Comparison of ENCODE assay signal across 17 cellular contexts in the genomic region with DNA sequence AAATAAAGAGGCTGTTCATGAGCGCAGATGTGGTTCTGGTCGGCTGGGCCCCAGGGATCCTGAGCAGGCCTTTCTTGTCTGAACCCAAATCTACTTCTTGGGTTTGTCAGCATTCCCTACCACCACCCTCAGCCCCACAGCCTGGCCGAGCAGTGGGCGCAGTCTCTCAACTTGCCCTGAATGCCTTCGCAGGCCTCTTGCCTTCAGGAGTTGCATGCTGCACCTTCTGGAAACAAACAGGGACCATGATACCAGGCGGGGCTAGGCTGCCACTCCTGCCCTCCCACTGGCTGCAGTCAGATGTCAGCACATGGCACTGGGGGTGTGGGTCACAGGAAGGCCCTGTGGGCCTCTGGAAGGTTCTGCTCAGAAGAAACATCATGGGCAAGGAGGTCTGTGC. TPM values are rescaled to one million over a fixed set of nuclear protein-coding genes. Genes with fewer than 3 reads are reported as not detected.
DNase-seq lines count a peak whose midpoint lies in the region; ATAC-seq and TF ChIP-seq lines count a peak whose summit lies in the region.
"Had no signal": no experiment of that assay in that cellular context is flagged by ENCODE, and none has a peak within 500 bp of the region (broad histone marks: within the 10 kb centered on the region; RNA-seq: fewer than 3 reads in every experiment).

No MANE protein-coding gene starts in this region.

- H3K27ac Mint-ChIP-seq in activated naive CD8-positive, alpha-beta T cell treated with anti-CD3 and anti-CD28 coated beads, Interleukin-2, amount 10 ng/mL, durations not matched to agents 7 days and 5 days = no peak overlapping the region
- H3K27ac Mint-ChIP-seq in activated naive CD8-positive, alpha-beta T cell treated with anti-CD3 and anti-CD28 coated beads, Interleukin-2, amount 50 U/mL, for 24 hours = no peak overlapping the region
- H3K27ac Mint-ChIP-seq: CD14-positive monocyte; CD4-positive, alpha-beta memory T cell; HFFc6 had no signal

- POLR2A ChIA-PET in activated naive CD8-positive, alpha-beta T cell treated with anti-CD3 and anti-CD28 coated beads, Interleukin-2, amount 10 ng/mL, durations not matched to agents 7 days and 5 days (lab: Charles Lee) = no interaction called here

- no peaks in the 10 kb centered on the region for H3K4me1 ChIP-seq in RWPE2 (ENCODE audit: insufficient read depth, poor library complexity, severe bottlenecking)
- H3K4me1 ChIP-seq in mesenchymal stem cell (ENCODE audit: control insufficient read depth, insufficient read depth, low read depth, low read length) = no peaks in the 10 kb centered on the region
- no peaks in the 10 kb centered on the region for H3K4me1 ChIP-seq in sigmoid colon

- H2BK5ac ChIP-seq in mesenchymal stem cell (ENCODE audit: low read depth, low read length, poor library complexity, severe bottlenecking) = no peak overlapping the region

- H3K9ac ChIP-seq in mesenchymal stem cell (ENCODE audit: low read length) = no peak overlapping the region
- H3K9ac ChIP-seq: BLaER1 had no signal

- peaks cover 4% of the 10 kb centered on the region for H3K4me1 Mint-ChIP-seq in activated naive CD8-positive, alpha-beta T cell treated with anti-CD3 and anti-CD28 coated beads, Interleukin-2, amount 10 ng/mL, durations not matched to agents 7 days and 5 days
- no peaks in the 10 kb centered on the region for H3K4me1 Mint-ChIP-seq in activated naive CD8-positive, alpha-beta T cell treated with anti-CD3 and anti-CD28 coated beads, Interleukin-2, amount 50 U/mL, for 24 hours

- no peak overlapping the region for H2AFZ ChIP-seq in mesenchymal stem cell (ENCODE audit: low read depth, low read length)

- TF ChIP-seq CTCF in RWPE2 (IDR thresholded peaks at IDR 0.05; ENCODE audit: poor library complexity, severe bottlenecking) = no peak
- TF ChIP-seq CTCF in sigmoid colon (IDR thresholded peaks at IDR 0.05) = no peak

- H2BK15ac ChIP-seq in mesenchymal stem cell (ENCODE audit: low read depth, poor library complexity, severe bottlenecking) = no peak overlapping the region

- no peaks in the 10 kb centered on the region for H3K9me3 Mint-ChIP-seq in activated naive CD8-positive, alpha-beta T cell treated with anti-CD3 and anti-CD28 coated beads, Interleukin-2, amount 10 ng/mL, durations not matched to agents 7 days and 5 days
- no peaks in the 10 kb centered on the region for H3K9me3 Mint-ChIP-seq in activated naive CD8-positive, alpha-beta T cell treated with anti-CD3 and anti-CD28 coated beads, Interleukin-2, amount 50 U/mL, for 24 hours
- H3K9me3 Mint-ChIP-seq: CD4-positive, alpha-beta memory T cell had no signal

- no peak overlapping the region for H2BK120ac ChIP-seq in mesenchymal stem cell (ENCODE audit: low read depth, low read length)

- H3K27me3 Mint-ChIP-seq in activated naive CD8-positive, alpha-beta T cell treated with anti-CD3 and anti-CD28 coated beads, Interleukin-2, amount 10 ng/mL, durations not matched to agents 7 days and 5 days = peaks cover 8% of the 10 kb centered on the region
- H3K27me3 Mint-ChIP-seq in activated naive CD8-positive, alpha-beta T cell treated with anti-CD3 and anti-CD28 coated beads, Interleukin-2, amount 50 U/mL, for 24 hours = peaks cover 3% of the 10 kb centered on the region

- H2AK5ac ChIP-seq in mesenchymal stem cell (ENCODE audit: low read length, severe bottlenecking) = no peak overlapping the region

- H3K9me3 ChIP-seq in RWPE2 (ENCODE audit: severe bottlenecking) (no peaks in the 10 kb centered on the region), mesenchymal stem cell (ENCODE audit: control insufficient read depth, low read length) (peaks cover 9% of the 10 kb centered on the region), sigmoid colon (no peaks in the 10 kb centered on the region)

- H3K27me3 ChIP-seq in RWPE2 (ENCODE audit: insufficient read depth, poor library complexity, severe bottlenecking) (no peaks in the 10 kb centered on the region), mesenchymal stem cell (ENCODE audit: control insufficient read depth in 1 of 2, insufficient read depth in 1 of 2, low read length in 2 of 2) (peaks cover 15 to 36% of the 10 kb centered on the region in 2 experiments), sigmoid colon (no peaks in the 10 kb centered on the region)
- H3K27me3 ChIP-seq: BLaER1 had no signal

- H4K91ac ChIP-seq in mesenchymal stem cell (ENCODE audit: low read length) = peak overlapping the region; percentile 53

- H3K4ac ChIP-seq in mesenchymal stem cell (ENCODE audit: low read depth in 1 of 2, low read length in 2 of 2) = no peak overlapping the region

- H3K79me1 ChIP-seq in mesenchymal stem cell (replicated peaks; ENCODE audit: low read length, poor library complexity, severe bottlenecking) = no peaks in the 10 kb centered on the region

- no peaks in the 10 kb centered on the region for H3K36me3 ChIP-seq in RWPE2 (ENCODE audit: low read depth)
- no peaks in the 10 kb centered on the region for H3K36me3 ChIP-seq in mesenchymal stem cell (ENCODE audit: control insufficient read depth in 1 of 2, insufficient read depth in 2 of 2, low read depth in 1 of 2, low read length in 2 of 2)
- no peaks in the 10 kb centered on the region for H3K36me3 ChIP-seq in sigmoid colon
- H3K36me3 ChIP-seq: BLaER1 had no signal

- no peak for ATAC-seq in activated naive CD8-positive, alpha-beta T cell treated with anti-CD3 and anti-CD28 coated beads, Interleukin-2, amount 10 ng/mL, durations not matched to agents 7 days and 5 days (ENCODE audit: low read depth)
- ATAC-seq in activated naive CD8-positive, alpha-beta T cell treated with anti-CD3 and anti-CD28 coated beads, Interleukin-2, amount 50 U/mL, for 24 hours = no peak
- ATAC-seq in RWPE2 (ENCODE audit: low read depth) = no peak
- ATAC-seq: GM12878, HCT116 had no signal

- H3K27ac ChIP-seq in RWPE2 (ENCODE audit: poor library complexity, severe bottlenecking) (no peak overlapping the region), mesenchymal stem cell (ENCODE audit: low read length, poor library complexity, severe bottlenecking) (no peak overlapping the region), sigmoid colon (no peak overlapping the region)
- H3K27ac ChIP-seq: BLaER1, HL-60 had no signal

- H3K36me3 Mint-ChIP-seq in activated naive CD8-positive, alpha-beta T cell treated with anti-CD3 and anti-CD28 coated beads, Interleukin-2, amount 10 ng/mL, durations not matched to agents 7 days and 5 days = no peaks in the 10 kb centered on the region
- H3K36me3 Mint-ChIP-seq in activated naive CD8-positive, alpha-beta T cell treated with anti-CD3 and anti-CD28 coated beads, Interleukin-2, amount 50 U/mL, for 24 hours (ENCODE audit: low read depth) = no peaks in the 10 kb centered on the region
- H3K36me3 Mint-ChIP-seq: CD4-positive, alpha-beta memory T cell had no signal

- peak overlapping the region; percentile 19 for H4K8ac ChIP-seq in mesenchymal stem cell (ENCODE audit: low read length)

- no peak overlapping the region for H3K4me2 ChIP-seq in mesenchymal stem cell (ENCODE audit: low read length, poor library complexity, severe bottlenecking)
- H3K4me2 ChIP-seq: BLaER1 had no signal

- TF ChIP-seq POLR2A in sigmoid colon (IDR thresholded peaks at IDR 0.05) = no peak

- no peak overlapping the region for H2BK12ac ChIP-seq in mesenchymal stem cell (ENCODE audit: low read length in 2 of 2)

- DNase-seq in activated naive CD8-positive, alpha-beta T cell treated with anti-CD3 and anti-CD28 coated beads, Interleukin-2, amount 10 ng/mL, durations not matched to agents 7 days and 5 days = peak; percentile 26
- DNase-seq in activated naive CD8-positive, alpha-beta T cell treated with anti-CD3 and anti-CD28 coated beads, Interleukin-2, amount 50 U/mL, for 24 hours = no peak
- DNase-seq in RWPE2 (ENCODE audit: low spot score) (peak; percentile 58), mesenchymal stem cell (no peak), sigmoid colon (peak; percentile 42), OCI-M1 (lab: John Stamatoyannopoulos, UW) (no peak), SKM-1 treated with dmso at 0.1 percent for 144 hours (lab: John Stamatoyannopoulos, UW; ENCODE audit: unreplicated experiment) (no peak)
- DNase-seq: CD4-positive, alpha-beta memory T cell; DMS79 treated with DMSO at 0.1 percent for 48 hours; GOT3; H7; HFFc6 had no signal

- no peak overlapping the region for H3K4me3 Mint-ChIP-seq in activated naive CD8-positive, alpha-beta T cell treated with anti-CD3 and anti-CD28 coated beads, Interleukin-2, amount 10 ng/mL, durations not matched to agents 7 days and 5 days
- no peak overlapping the region for H3K4me3 Mint-ChIP-seq in activated naive CD8-positive, alpha-beta T cell treated with anti-CD3 and anti-CD28 coated beads, Interleukin-2, amount 50 U/mL, for 24 hours
- H3K4me3 Mint-ChIP-seq: CD14-positive monocyte; CD4-positive, alpha-beta memory T cell; HFFc6 had no signal

- H3K18ac ChIP-seq in mesenchymal stem cell (ENCODE audit: low read depth in 1 of 2, low read length in 2 of 2) = no peak overlapping the region

- TF ChIP-seq EP300 in sigmoid colon (IDR thresholded peaks at IDR 0.05) = no peak

- WGBS in mesenchymal stem cell = 90% methylated on average over 6 of the region's 6 CpGs
- 89 to 92% methylated on average over 6 of the region's 6 CpGs for WGBS in sigmoid colon, 2 donors

- H3K14ac ChIP-seq in mesenchymal stem cell (ENCODE audit: low read length in 2 of 2) = no peak overlapping the region

- H3K23ac ChIP-seq in mesenchymal stem cell (ENCODE audit: low read length in 2 of 2) = no peak overlapping the region

- H3K4me3 ChIP-seq in RWPE2 (ENCODE audit: severe bottlenecking) (no peak overlapping the region), mesenchymal stem cell (ENCODE audit: insufficient read depth in 1 of 2, low read depth in 1 of 2, low read length in 2 of 2) (no peak overlapping the region), sigmoid colon (no peak overlapping the region)
- H3K4me3 ChIP-seq: BLaER1, GM12878 had no signal

- intact Hi-C loops in sigmoid colon (cut with DNase I) = no loop called here

RNA-seq across cellular contexts. Expression of a gene that starts 13.2 kb away (rescaled TPM):
- total RNA-seq in activated naive CD8-positive, alpha-beta T cell treated with anti-CD3 and anti-CD28 coated beads, Interleukin-2, amount 10 ng/mL, durations not matched to agents 7 days and 5 days = 10 to 100 TPM; 45.6 to 45.9 TPM
- 12.4 TPM for polyA plus RNA-seq in mesenchymal stem cell (2013, experiment 1 of 2)
- 12.2 TPM for polyA plus RNA-seq in mesenchymal stem cell (2013, experiment 2 of 2)
- total RNA-seq in sigmoid colon = 10 to 100 TPM in 2 of 4 donors, 1 to 10 TPM in 2; 4.9 to 20.2 (median 12.0) TPM
- polyA plus RNA-seq in sigmoid colon = 10 to 100 TPM in 1 of 3 donors, 1 to 10 TPM in 2; 7.8 to 17.2 (median 9.5) TPM

Comparison
In these comparisons a context has a peak if more than half of its experiments do, and no peak if none do; other contexts are left out.
1. DNase-seq: peak in activated naive CD8-positive, alpha-beta T cell treated with anti-CD3 and anti-CD28 coated beads, Interleukin-2, amount 10 ng/mL, durations not matched to agents 7 days and 5 days (single experiment), RWPE2 (single experiment) and sigmoid colon (single experiment); none in activated naive CD8-positive, alpha-beta T cell treated with anti-CD3 and anti-CD28 coated beads, Interleukin-2, amount 50 U/mL, for 24 hours (single experiment), mesenchymal stem cell (single experiment), OCI-M1 (single experiment) and SKM-1 treated with dmso at 0.1 percent for 144 hours (single experiment).